Comparison of ENCODE assay signal across 13 cellular contexts in genomic region chr1:218462591-218462990, GRCh38.
A peak's percentile ranks its signal among the peaks of the same experiment; 100 is the strongest.
DNase-seq lines count a peak whose midpoint lies in the region; ATAC-seq, FAIRE-seq and TF ChIP-seq lines count a peak whose summit lies in the region.
"Had no signal": no experiment of that assay in that cellular context is flagged by ENCODE, and none has a peak within 500 bp of the region (broad histone marks: within the 10 kb centered on the region; RNA-seq: fewer than 3 reads in every experiment).

No MANE protein-coding gene starts in this region.

- 0 out of 2 replicates have a peak overlapping the region, but pooled peaks have one; percentile 12 for H3K27ac Mint-ChIP-seq in WTC11
- H3K27ac Mint-ChIP-seq: activated naive CD4-positive, alpha-beta T cell treated with anti-CD3 and anti-CD28 coated beads, Interleukin-2, amount 50 U/mL, for 72 hours had no signal

- no peaks in the 10 kb centered on the region for H3K9me1 ChIP-seq in keratinocyte (ENCODE audit: control insufficient read depth, extremely low read depth, insufficient read depth, low read length)

- 47 to 64% methylated on average over 2 of the region's 2 CpGs for WGBS in sigmoid colon, 2 donors

- H3K27me3 Mint-ChIP-seq in WTC11 (ENCODE audit: low read depth) = no peaks in the 10 kb centered on the region

- peaks cover 28% of the 10 kb centered on the region for H3K4me1 Mint-ChIP-seq in WTC11

- ATAC-seq in WTC11 (no peak), GM21576 (IDR thresholded peaks at IDR 0.05; ENCODE audit: unreplicated experiment) (no peak)
- ATAC-seq: activated naive CD4-positive, alpha-beta T cell treated with anti-CD3 and anti-CD28 coated beads, Interleukin-2, amount 50 U/mL, for 72 hours had no signal

- no peak overlapping the region for H3K4me3 ChIP-seq in ACC112 (ENCODE audit: low read depth, low read length)
- no peak overlapping the region for H3K4me3 ChIP-seq in keratinocyte (ENCODE audit: control insufficient read depth in 2 of 3, extremely low read depth in 1 of 3, insufficient read depth in 2 of 3, low read depth in 1 of 3, low read length in 3 of 3)
- no peak overlapping the region for H3K4me3 ChIP-seq in sigmoid colon

- H3K4me1 ChIP-seq in ACC112 (ENCODE audit: control insufficient read depth, insufficient read depth, low read length, unreplicated experiment) = peaks cover 53% of the 10 kb centered on the region
- H3K4me1 ChIP-seq in keratinocyte (ENCODE audit: control insufficient read depth, extremely low read depth, insufficient read depth, low read length) = peaks cover 23% of the 10 kb centered on the region
- peaks cover 0 to 43% (median 32%) of the 10 kb centered on the region in 4 donors for H3K4me1 ChIP-seq in sigmoid colon

- H3K36me3 ChIP-seq in ACC112 (ENCODE audit: insufficient read depth, low read length) (no peaks in the 10 kb centered on the region), keratinocyte (ENCODE audit: control insufficient read depth in 2 of 2, extremely low read depth in 1 of 2, insufficient read depth in 2 of 2, low read length in 2 of 2) (no peaks in the 10 kb centered on the region), sigmoid colon (no peaks in the 10 kb centered on the region)

- TF ChIP-seq CTCF in WTC11 (IDR thresholded peaks at IDR 0.05) = no peak
- no peak for TF ChIP-seq CTCF in keratinocyte (optimal IDR thresholded peaks at IDR 0.05 in 1 of 3, IDR thresholded peaks at IDR 0.05 in 1 of 3, conservative IDR thresholded peaks at IDR 0.05 in 1 of 3; ENCODE audit: extremely low read depth in 1 of 3, insufficient read depth in 2 of 3, low read length in 3 of 3)
- TF ChIP-seq CTCF in sigmoid colon (IDR thresholded peaks at IDR 0.05) = no peak

- DNase-seq in WTC11 (ENCODE audit: low spot score) = no peak
- DNase-seq in keratinocyte (ENCODE audit: low read depth, low spot score) = no peak
- DNase-seq in sigmoid colon = no peak
- DNase-seq in NCI-H345 (lab: John Stamatoyannopoulos, UW) = no peak
- no peak for DNase-seq in SKM-1 (lab: John Stamatoyannopoulos, UW; ENCODE audit: unreplicated experiment)
- DNase-seq in NCI-H2171 treated with DMSO at 0.1 percent for 48 hours (lab: John Stamatoyannopoulos, UW) = no peak
- DNase-seq: activated CD4-positive, CD25-positive, alpha-beta regulatory T cell; activated CD8-positive, alpha-beta memory T cell treated with anti-CD3 and anti-CD28 coated beads, Interleukin-2, amount 50 U/mL, for 48 hours; DMS153; HFFc6 had no signal

- POLR2A ChIA-PET in WTC11 (lab: Charles Lee) = no interaction called here

- TF ChIP-seq EP300 in sigmoid colon (IDR thresholded peaks at IDR 0.05) = no peak

- H3K4me2 ChIP-seq in keratinocyte (ENCODE audit: control insufficient read depth, extremely low read depth, insufficient read depth, low read depth, low read length) = no peak overlapping the region

- CTCF ChIA-PET in WTC11 (lab: Charles Lee) = no interaction called here

- no peaks in the 10 kb centered on the region for H3K36me3 Mint-ChIP-seq in WTC11
- H3K36me3 Mint-ChIP-seq: activated naive CD4-positive, alpha-beta T cell treated with anti-CD3 and anti-CD28 coated beads, Interleukin-2, amount 50 U/mL, for 72 hours had no signal

- H4K20me1 ChIP-seq in keratinocyte (ENCODE audit: control insufficient read depth, extremely low read depth, insufficient read depth, low read length) = no peaks in the 10 kb centered on the region

- no peak overlapping the region for H3K4me3 Mint-ChIP-seq in WTC11

- 0 out of 2 replicates have a peak, but pooled peaks cover 2% of the 10 kb centered on the region for H3K9me3 Mint-ChIP-seq in WTC11
- H3K9me3 Mint-ChIP-seq: activated naive CD4-positive, alpha-beta T cell treated with anti-CD3 and anti-CD28 coated beads, Interleukin-2, amount 50 U/mL, for 72 hours; HFFc6 had no signal

- H3K79me2 ChIP-seq in ACC112 (ENCODE audit: control insufficient read depth, insufficient read depth, low read length, unreplicated experiment) (no peaks in the 10 kb centered on the region), keratinocyte (ENCODE audit: control insufficient read depth, insufficient read depth, low read length) (no peaks in the 10 kb centered on the region)

- peak overlapping the region; percentile 98 for H2AFZ ChIP-seq in ACC112 (ENCODE audit: low read length, unreplicated experiment)
- peak overlapping the region; percentile 3 for H2AFZ ChIP-seq in keratinocyte (ENCODE audit: control insufficient read depth, low read length)

- no peak for TF ChIP-seq POLR2A in sigmoid colon (IDR thresholded peaks at IDR 0.05)

- H3K9me3 ChIP-seq in keratinocyte (ENCODE audit: control insufficient read depth, low read depth, low read length) (no peaks in the 10 kb centered on the region), sigmoid colon (no peaks in the 10 kb centered on the region)

- dilution Hi-C loops in keratinocyte (cut with MboI; ENCODE audit: extremely low pct_ligation_motif_present, low sequenced_read_pairs) = no loop called here

- intact Hi-C loops in sigmoid colon (cut with DNase I) = no loop called here

- FAIRE-seq in keratinocyte (lab: Jason Lieb, UNC) = no peak

- peak overlapping the region; percentile 91 for H3K27ac ChIP-seq in ACC112 (ENCODE audit: low read depth, low read length)
- H3K27ac ChIP-seq in keratinocyte (ENCODE audit: control insufficient read depth, insufficient read depth, low read length) = no peak overlapping the region
- peak overlapping the region; percentile 53 to 86 (median 68) for H3K27ac ChIP-seq in sigmoid colon

- H3K9ac ChIP-seq in keratinocyte (ENCODE audit: control insufficient read depth, extremely low read depth, insufficient read depth, low read length) = no peak overlapping the region

- no peaks in the 10 kb centered on the region for H3K27me3 ChIP-seq in ACC112 (ENCODE audit: insufficient read depth, low read length)
- no peaks in the 10 kb centered on the region for H3K27me3 ChIP-seq in keratinocyte (ENCODE audit: control insufficient read depth, extremely low read depth, insufficient read depth, low read length)
- H3K27me3 ChIP-seq in sigmoid colon = no peaks in the 10 kb centered on the region

TF ChIP-seq in WTC11, 78 proteins besides CTCF, POLR2A, EP300 and RAD21:
- TF ChIP-seq ZNF121 (CRISPR knock-in tag; IDR thresholded peaks at IDR 0.05) (no peak), E2F1 (CRISPR knock-in tag; IDR thresholded peaks at IDR 0.05) (no peak), ZNF138 (CRISPR knock-in tag; conservative IDR thresholded peaks at IDR 0.05) (no peak), GABPB1 (CRISPR knock-in tag; IDR thresholded peaks at IDR 0.05) (no peak), ZNF532 (CRISPR knock-in tag; IDR thresholded peaks at IDR 0.05; ENCODE audit: borderline replicate concordance) (no peak), ESRRA (CRISPR knock-in tag; IDR thresholded peaks at IDR 0.05; ENCODE audit: borderline replicate concordance) (no peak), NFYB (CRISPR knock-in tag; conservative IDR thresholded peaks at IDR 0.05; ENCODE audit: low read depth) (no peak), JAZF1 (CRISPR knock-in tag; IDR thresholded peaks at IDR 0.05) (no peak), PREB (CRISPR knock-in tag; IDR thresholded peaks at IDR 0.05; ENCODE audit: borderline replicate concordance) (no peak)
TF ChIP-seq in WTC11: peak in this region for 0.
